In genomic region chr2:65416945-65417344, GRCh38 we compare ENCODE assay signal across 14 cellular contexts. TPM values are rescaled to one million over a fixed set of nuclear protein-coding genes. Genes with fewer than 3 reads are reported as not detected.
DNase-seq lines count a peak whose midpoint lies in the region; ATAC-seq and TF ChIP-seq lines count a peak whose summit lies in the region.
"Had no signal": no experiment of that assay in that cellular context is flagged by ENCODE, and none has a peak within 500 bp of the region (broad histone marks: within the 10 kb centered on the region; RNA-seq: fewer than 3 reads in every experiment).

No MANE protein-coding gene starts in this region.

- H3K27ac Mint-ChIP-seq in activated CD8-positive, alpha-beta T cell treated with anti-CD3 and anti-CD28 coated beads for 36 hours, result peak overlapping the region; percentile 1
- H3K27ac Mint-ChIP-seq in activated T-helper 17 cell treated with anti-CD3 and anti-CD28 coated beads, Interleukin-2, amount 50 U/mL, for 72 hours, result no peak overlapping the region
- H3K27ac Mint-ChIP-seq: activated CD4-positive, alpha-beta memory T cell treated with anti-CD3 and anti-CD28 coated beads, Interleukin-2, amount 10 ng/mL, durations not matched to agents 7 days and 5 days had no signal

- H3K4me1 ChIP-seq in mucosa of rectum (ENCODE audit: control insufficient read depth in 2 of 2, insufficient read depth in 2 of 2, low read length in 2 of 2) (peaks cover 37 to 48% of the 10 kb centered on the region in 2 donors), ovary (ENCODE audit: insufficient read depth) (no peaks in the 10 kb centered on the region)

- intact Hi-C loops in activated CD8-positive, alpha-beta T cell treated with anti-CD3 and anti-CD28 coated beads for 36 hours (cut with micrococcal nuclease), result no loop called here
- intact Hi-C loops in ovary (cut with DNase I), result no loop called here

- POLR2A ChIA-PET in activated CD8-positive, alpha-beta T cell treated with anti-CD3 and anti-CD28 coated beads for 36 hours (lab: Charles Lee), result interaction anchor here (0.6 to 2.1 kb wide), 5 partner anchors 10 to 122 kb away, joined by 3 to 4 read pairs (median 3); no protein-coding TSS in a partner anchor

- no peaks in the 10 kb centered on the region for H3K9me3 Mint-ChIP-seq in activated CD8-positive, alpha-beta T cell treated with anti-CD3 and anti-CD28 coated beads for 36 hours
- H3K9me3 Mint-ChIP-seq in activated T-helper 17 cell treated with anti-CD3 and anti-CD28 coated beads, Interleukin-2, amount 50 U/mL, for 72 hours, result no peaks in the 10 kb centered on the region
- H3K9me3 Mint-ChIP-seq: activated CD4-positive, alpha-beta memory T cell treated with anti-CD3 and anti-CD28 coated beads, Interleukin-2, amount 10 ng/mL, durations not matched to agents 7 days and 5 days had no signal

- H3K36me3 Mint-ChIP-seq in activated CD8-positive, alpha-beta T cell treated with anti-CD3 and anti-CD28 coated beads for 36 hours (ENCODE audit: low read depth), result no peaks in the 10 kb centered on the region
- H3K36me3 Mint-ChIP-seq in activated T-helper 17 cell treated with anti-CD3 and anti-CD28 coated beads, Interleukin-2, amount 50 U/mL, for 72 hours (ENCODE audit: low read depth), result no peaks in the 10 kb centered on the region

- TF ChIP-seq EP300 in ovary (IDR thresholded peaks at IDR 0.05), result no peak

- no peak for TF ChIP-seq CTCF in activated CD8-positive, alpha-beta T cell treated with anti-CD3 and anti-CD28 coated beads for 36 hours (IDR thresholded peaks at IDR 0.05)
- no peak for TF ChIP-seq CTCF in ovary (IDR thresholded peaks at IDR 0.05)

- no peak for TF ChIP-seq POLR2A in ovary (IDR thresholded peaks at IDR 0.05)

- H3K4me3 ChIP-seq in mucosa of rectum (ENCODE audit: low read length in 2 of 2) (no peak overlapping the region), ovary (no peak overlapping the region)
- H3K4me3 ChIP-seq: gastrocnemius medialis had no signal

- H3K27me3 Mint-ChIP-seq in activated CD8-positive, alpha-beta T cell treated with anti-CD3 and anti-CD28 coated beads for 36 hours, result peaks cover 4% of the 10 kb centered on the region
- no peaks in the 10 kb centered on the region for H3K27me3 Mint-ChIP-seq in activated T-helper 17 cell treated with anti-CD3 and anti-CD28 coated beads, Interleukin-2, amount 50 U/mL, for 72 hours
- H3K27me3 Mint-ChIP-seq: activated CD4-positive, alpha-beta memory T cell treated with anti-CD3 and anti-CD28 coated beads, Interleukin-2, amount 10 ng/mL, durations not matched to agents 7 days and 5 days had no signal

- H3K36me3 ChIP-seq in mucosa of rectum (ENCODE audit: control insufficient read depth in 2 of 2, insufficient read depth in 2 of 2, low read length in 2 of 2), result no peaks in the 10 kb centered on the region
- no peaks in the 10 kb centered on the region for H3K36me3 ChIP-seq in ovary
- H3K36me3 ChIP-seq: gastrocnemius medialis, neutrophil had no signal

- DNase-seq in DMS153 treated with DMSO at 0.1 percent for 48 hours (lab: John Stamatoyannopoulos, UW; ENCODE audit: unreplicated experiment) (peak; percentile 32), NCI-H146 (lab: John Stamatoyannopoulos, UW) (peak; percentile 80), ovary (no peak), AG08395 (ENCODE audit: low spot score) (no peak)
- peak; percentile 36 for DNase-seq in activated CD8-positive, alpha-beta T cell treated with anti-CD3 and anti-CD28 coated beads for 36 hours
- DNase-seq: activated CD4-positive, alpha-beta memory T cell treated with anti-CD3 and anti-CD28 coated beads, Interleukin-2, amount 10 ng/mL, durations not matched to agents 7 days and 5 days; anterior cingulate cortex; effector CD4-positive, alpha-beta T cell; gastrocnemius medialis; kidney glomerular epithelial cell had no signal

- 94 to 97% (median 95%) methylated on average over 3 of the region's 3 CpGs for WGBS in ovary, 3 donors

- ATAC-seq in activated CD8-positive, alpha-beta T cell treated with anti-CD3 and anti-CD28 coated beads for 36 hours, result no peak
- ATAC-seq in activated T-helper 17 cell treated with anti-CD3 and anti-CD28 coated beads, Interleukin-2, amount 50 U/mL, for 72 hours (replicated peaks), result no peak
- no peak for ATAC-seq in GM19455 (IDR thresholded peaks at IDR 0.05; ENCODE audit: unreplicated experiment)
- ATAC-seq: gastrocnemius medialis had no signal

- H3K9me3 ChIP-seq in mucosa of rectum (ENCODE audit: control insufficient read depth in 2 of 2, low read length in 2 of 2) (no peaks in the 10 kb centered on the region), ovary (no peaks in the 10 kb centered on the region)
- H3K9me3 ChIP-seq: gastrocnemius medialis, neutrophil had no signal

- H3K27me3 ChIP-seq in mucosa of rectum (ENCODE audit: control insufficient read depth in 2 of 2, insufficient read depth in 2 of 2, low read length in 2 of 2) (no peaks in the 10 kb centered on the region), ovary (no peaks in the 10 kb centered on the region)
- H3K27me3 ChIP-seq: gastrocnemius medialis had no signal

- H3K9ac ChIP-seq in mucosa of rectum (ENCODE audit: low read depth in 1 of 2, low read length in 2 of 2), result no peak overlapping the region

- no peak overlapping the region for H3K4me3 Mint-ChIP-seq in activated CD8-positive, alpha-beta T cell treated with anti-CD3 and anti-CD28 coated beads for 36 hours
- H3K4me3 Mint-ChIP-seq in activated T-helper 17 cell treated with anti-CD3 and anti-CD28 coated beads, Interleukin-2, amount 50 U/mL, for 72 hours, result no peak overlapping the region
- H3K4me3 Mint-ChIP-seq: activated CD4-positive, alpha-beta memory T cell treated with anti-CD3 and anti-CD28 coated beads, Interleukin-2, amount 10 ng/mL, durations not matched to agents 7 days and 5 days had no signal

- CTCF ChIA-PET in activated CD8-positive, alpha-beta T cell treated with anti-CD3 and anti-CD28 coated beads for 36 hours (lab: Charles Lee), result interaction anchor here (1.3 to 1.9 kb wide), 2 partner anchors 30 to 34 kb away, joined by 3 to 4 read pairs; no protein-coding TSS in a partner anchor

- peaks cover 32% of the 10 kb centered on the region for H3K4me1 Mint-ChIP-seq in activated CD8-positive, alpha-beta T cell treated with anti-CD3 and anti-CD28 coated beads for 36 hours (ENCODE audit: low read depth)
- H3K4me1 Mint-ChIP-seq in activated T-helper 17 cell treated with anti-CD3 and anti-CD28 coated beads, Interleukin-2, amount 50 U/mL, for 72 hours, result peaks cover 15% of the 10 kb centered on the region

- peak overlapping the region; percentile 39 to 69 for H3K27ac ChIP-seq in mucosa of rectum (ENCODE audit: low read depth in 2 of 2, low read length in 2 of 2)
- no peak overlapping the region for H3K27ac ChIP-seq in ovary
- H3K27ac ChIP-seq: gastrocnemius medialis, neutrophil had no signal

RNA-seq across cellular contexts. Expression of gene SPRED2, which starts 15.5 kb away (rescaled TPM):
- total RNA-seq in activated CD8-positive, alpha-beta T cell treated with anti-CD3 and anti-CD28 coated beads for 36 hours, result 1 to 10 TPM; 5.9 to 6.7 TPM
- total RNA-seq in ovary, result 10 to 100 TPM; 13.1 to 32.9 (median 17.6) TPM
- 10 to 100 TPM; 13.9 to 32.0 TPM for polyA plus RNA-seq in ovary
- 1 to 10 TPM; 5.6 to 9.6 TPM for total RNA-seq in activated T-helper 17 cell treated with anti-CD3 and anti-CD28 coated beads, Interleukin-2, amount 50 U/mL, for 72 hours

Comparison
In these comparisons a context has a peak if more than half of its experiments do, and no peak if none do; other contexts are left out.
1. DNase-seq: peak in DMS153 treated with DMSO at 0.1 percent for 48 hours (single experiment), NCI-H146 (single experiment) and activated CD8-positive, alpha-beta T cell treated with anti-CD3 and anti-CD28 coated beads for 36 hours (single experiment); none in ovary (0 of 5) and AG08395 (single experiment).
2. H3K27ac ChIP-seq: peak in mucosa of rectum (2 of 2); none in ovary (0 of 2).